13 cellular contexts compared by ENCODE assay signal in the genomic region with DNA sequence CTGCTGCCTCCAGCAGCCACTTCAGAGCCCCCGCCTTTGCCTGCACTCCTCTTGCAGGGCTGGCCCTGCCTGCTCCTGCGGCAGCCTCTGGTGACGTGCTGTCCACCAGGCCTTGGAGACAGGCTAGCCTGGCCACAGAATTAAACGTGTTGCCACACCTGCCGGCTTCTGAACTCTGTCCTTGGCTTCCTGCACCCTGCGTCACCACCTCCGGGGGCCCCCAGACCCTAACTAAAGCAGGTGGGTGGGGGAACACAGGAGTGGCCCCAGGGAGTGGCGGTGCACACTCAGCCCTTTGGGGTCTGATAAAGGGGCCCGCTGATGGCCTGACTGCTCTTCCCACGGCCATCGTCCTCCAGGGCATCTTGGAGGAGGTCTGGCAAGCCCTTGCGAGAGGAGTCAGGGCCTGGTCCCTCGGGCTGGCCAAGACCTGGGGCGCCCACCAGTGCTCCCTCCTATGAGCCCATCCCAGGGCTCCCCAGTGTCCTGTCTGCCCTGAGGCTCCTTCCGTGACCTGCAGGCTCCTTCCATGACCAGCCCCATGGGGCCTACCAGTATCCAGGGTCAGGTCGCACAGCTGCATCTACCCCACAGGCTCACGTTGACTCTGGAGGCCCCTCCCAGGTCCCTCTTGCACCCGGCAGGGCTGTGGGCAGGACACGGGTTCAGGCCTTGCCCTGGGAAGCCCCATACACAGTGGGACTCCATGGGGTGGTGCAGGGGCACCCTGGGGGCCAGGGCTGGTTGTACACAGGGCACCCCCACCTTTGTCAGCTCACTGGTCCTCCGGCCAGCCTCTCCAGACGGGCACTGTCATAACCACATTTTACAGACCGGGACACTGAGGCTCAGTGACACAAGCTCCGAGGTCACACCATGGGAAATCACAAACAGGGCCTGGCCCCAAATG. TPM values are rescaled to one million over a fixed set of nuclear protein-coding genes. Genes with fewer than 3 reads are reported as not detected.
DNase-seq lines count a peak whose midpoint lies in the region; ATAC-seq and TF ChIP-seq lines count a peak whose summit lies in the region.
"Had no signal": no experiment of that assay in that cellular context is flagged by ENCODE, and none has a peak within 500 bp of the region (broad histone marks: within the 10 kb centered on the region; RNA-seq: fewer than 3 reads in every experiment).

No MANE protein-coding gene starts in this region.

- H3K27me3 ChIP-seq in cardiac muscle cell (no peaks in the 10 kb centered on the region), right atrium auricular region (no peaks in the 10 kb centered on the region), mesenchymal stem cell (ENCODE audit: control insufficient read depth in 1 of 2, insufficient read depth in 1 of 2, low read length in 2 of 2) (peaks cover 0 to 9% of the 10 kb centered on the region in 2 experiments)

- peaks cover 7% of the 10 kb centered on the region for H3K27me3 Mint-ChIP-seq in activated T-helper 17 cell treated with anti-CD3 and anti-CD28 coated beads, Interleukin-2, amount 50 U/mL, for 72 hours
- H3K27me3 Mint-ChIP-seq in stimulated activated naive CD8-positive, alpha-beta T cell treated with anti-CD3 and anti-CD28 coated beads, Interleukin-15, amount 100 ng/mL, for 72 hours: peaks cover 21% of the 10 kb centered on the region

- H3K4ac ChIP-seq in mesenchymal stem cell (ENCODE audit: low read depth in 1 of 2, low read length in 2 of 2): no peak overlapping the region

- H4K8ac ChIP-seq in mesenchymal stem cell (ENCODE audit: low read length): peak overlapping the region; percentile 51

- H3K36me3 ChIP-seq in cardiac muscle cell (peaks cover 9% of the 10 kb centered on the region), right atrium auricular region (peaks cover 18% of the 10 kb centered on the region), mesenchymal stem cell (ENCODE audit: control insufficient read depth in 1 of 2, insufficient read depth in 2 of 2, low read depth in 1 of 2, low read length in 2 of 2) (peaks cover 0 to 59% of the 10 kb centered on the region in 2 experiments)

- TF ChIP-seq CTCF in cardiac muscle cell (IDR thresholded peaks at IDR 0.05; ENCODE audit: low read depth, low read length) (no peak), right atrium auricular region (IDR thresholded peaks at IDR 0.05) (no peak)

- no peak overlapping the region for H3K14ac ChIP-seq in mesenchymal stem cell (ENCODE audit: low read length in 2 of 2)

- H3K9me3 Mint-ChIP-seq in activated T-helper 17 cell treated with anti-CD3 and anti-CD28 coated beads, Interleukin-2, amount 50 U/mL, for 72 hours: no peaks in the 10 kb centered on the region
- no peaks in the 10 kb centered on the region for H3K9me3 Mint-ChIP-seq in stimulated activated naive CD8-positive, alpha-beta T cell treated with anti-CD3 and anti-CD28 coated beads, Interleukin-15, amount 100 ng/mL, for 72 hours

- DNase-seq in cardiac muscle cell (ENCODE audit: low read depth in 1 of 2, low spot score in 1 of 2) (no peak), right atrium auricular region (ENCODE audit: low spot score) (no peak), mesenchymal stem cell (no peak), NCI-H1694 (lab: John Stamatoyannopoulos, UW) (no peak), GDM1 (lab: John Stamatoyannopoulos, UW) (no peak)
- peak in 1 of 2 donors; percentile 22 for DNase-seq in stimulated activated naive CD8-positive, alpha-beta T cell treated with anti-CD3 and anti-CD28 coated beads, Interleukin-15, amount 100 ng/mL, for 72 hours
- DNase-seq: activated CD4-positive, CD25-positive, alpha-beta regulatory T cell; brain microvascular endothelial cell; NCI-H82; stimulated activated naive CD4-positive, alpha-beta T cell treated with Interleukin-2 at 50 U/mL for 16 hours had no signal

- no peak for ATAC-seq in activated T-helper 17 cell treated with anti-CD3 and anti-CD28 coated beads, Interleukin-2, amount 50 U/mL, for 72 hours (replicated peaks)
- no peak for ATAC-seq in stimulated activated naive CD8-positive, alpha-beta T cell treated with anti-CD3 and anti-CD28 coated beads, Interleukin-15, amount 100 ng/mL, for 72 hours
- ATAC-seq in HG03108 (IDR thresholded peaks at IDR 0.05; ENCODE audit: unreplicated experiment): no peak

- peaks cover 36% of the 10 kb centered on the region for H3K36me3 Mint-ChIP-seq in activated T-helper 17 cell treated with anti-CD3 and anti-CD28 coated beads, Interleukin-2, amount 50 U/mL, for 72 hours (ENCODE audit: low read depth)

- H3K4me2 ChIP-seq in mesenchymal stem cell (ENCODE audit: low read length, poor library complexity, severe bottlenecking): no peak overlapping the region

- H3K27ac Mint-ChIP-seq in activated T-helper 17 cell treated with anti-CD3 and anti-CD28 coated beads, Interleukin-2, amount 50 U/mL, for 72 hours: no peak overlapping the region
- no peak overlapping the region for H3K27ac Mint-ChIP-seq in stimulated activated naive CD8-positive, alpha-beta T cell treated with anti-CD3 and anti-CD28 coated beads, Interleukin-15, amount 100 ng/mL, for 72 hours

- H2BK15ac ChIP-seq in mesenchymal stem cell (ENCODE audit: low read depth, poor library complexity, severe bottlenecking): no peak overlapping the region

- peaks cover 26% of the 10 kb centered on the region for H3K79me1 ChIP-seq in mesenchymal stem cell (replicated peaks; ENCODE audit: low read length, poor library complexity, severe bottlenecking)

- H3K9ac ChIP-seq in mesenchymal stem cell (ENCODE audit: low read length): peak overlapping the region; percentile 87

- H3K4me3 ChIP-seq in cardiac muscle cell: no peak overlapping the region
- H3K4me3 ChIP-seq in right atrium auricular region: no peak overlapping the region
- peak overlapping the region in 1 of 2 experiments; percentile 96 for H3K4me3 ChIP-seq in mesenchymal stem cell (ENCODE audit: insufficient read depth in 1 of 2, low read depth in 1 of 2, low read length in 2 of 2)

- H3K9me3 ChIP-seq in cardiac muscle cell (ENCODE audit: low read depth) (no peaks in the 10 kb centered on the region), right atrium auricular region (no peaks in the 10 kb centered on the region), mesenchymal stem cell (ENCODE audit: control insufficient read depth, low read length) (no peaks in the 10 kb centered on the region)

- peak overlapping the region; percentile 91 for H3K4me3 Mint-ChIP-seq in activated T-helper 17 cell treated with anti-CD3 and anti-CD28 coated beads, Interleukin-2, amount 50 U/mL, for 72 hours
- peak overlapping the region; percentile 62 to 95 for H3K4me3 Mint-ChIP-seq in stimulated activated naive CD8-positive, alpha-beta T cell treated with anti-CD3 and anti-CD28 coated beads, Interleukin-15, amount 100 ng/mL, for 72 hours

- H2BK5ac ChIP-seq in mesenchymal stem cell (ENCODE audit: low read depth, low read length, poor library complexity, severe bottlenecking): no peak overlapping the region

- no peak overlapping the region for H3K18ac ChIP-seq in mesenchymal stem cell (ENCODE audit: low read depth in 1 of 2, low read length in 2 of 2)

- H3K27ac ChIP-seq in cardiac muscle cell (peak overlapping the region; percentile 88), right atrium auricular region (peak overlapping the region in 1 of 2 donors; percentile 7), mesenchymal stem cell (ENCODE audit: low read length, poor library complexity, severe bottlenecking) (no peak overlapping the region)
- H3K27ac ChIP-seq: brain microvascular endothelial cell, SK-N-MC had no signal

- no peak overlapping the region for H2AFZ ChIP-seq in mesenchymal stem cell (ENCODE audit: low read depth, low read length)

- no peak overlapping the region for H2BK120ac ChIP-seq in mesenchymal stem cell (ENCODE audit: low read depth, low read length)

- peak overlapping the region in 1 of 2 experiments; percentile 15 for H2BK12ac ChIP-seq in mesenchymal stem cell (ENCODE audit: low read length in 2 of 2)

- peak overlapping the region in 1 of 2 experiments; percentile 14 for H3K23ac ChIP-seq in mesenchymal stem cell (ENCODE audit: low read length in 2 of 2)

- no peak overlapping the region for H4K91ac ChIP-seq in mesenchymal stem cell (ENCODE audit: low read length)

- H3K4me1 ChIP-seq in cardiac muscle cell (ENCODE audit: low read depth) (peaks cover 5% of the 10 kb centered on the region), right atrium auricular region (peaks cover 0 to 45% of the 10 kb centered on the region in 2 donors), mesenchymal stem cell (ENCODE audit: control insufficient read depth, insufficient read depth, low read depth, low read length) (peaks cover 62% of the 10 kb centered on the region)

- H2AK5ac ChIP-seq in mesenchymal stem cell (ENCODE audit: low read length, severe bottlenecking): no peak overlapping the region

- WGBS in mesenchymal stem cell: 94% methylated on average over 23 of the region's 23 CpGs

- no peaks in the 10 kb centered on the region for H3K4me1 Mint-ChIP-seq in activated T-helper 17 cell treated with anti-CD3 and anti-CD28 coated beads, Interleukin-2, amount 50 U/mL, for 72 hours
- peaks cover 38% of the 10 kb centered on the region for H3K4me1 Mint-ChIP-seq in stimulated activated naive CD8-positive, alpha-beta T cell treated with anti-CD3 and anti-CD28 coated beads, Interleukin-15, amount 100 ng/mL, for 72 hours

RNA-seq across cellular contexts. Expression of gene MAMDC4, which starts 1.0 kb away (rescaled TPM):
- total RNA-seq in cardiac muscle cell (22.2 and 29.7 TPM in 2 replicates), right atrium auricular region (1 to 10 TPM; 1.7 to 2.0 TPM)
- 8.7 and 17.8 TPM in 2 replicates for polyA plus RNA-seq in cardiac muscle cell
- 10 to 100 TPM; 18.6 to 27.4 TPM for total RNA-seq in activated T-helper 17 cell treated with anti-CD3 and anti-CD28 coated beads, Interleukin-2, amount 50 U/mL, for 72 hours
- 1.6 TPM for polyA plus RNA-seq in mesenchymal stem cell (2013, experiment 1 of 2)
- 2.1 TPM for polyA plus RNA-seq in mesenchymal stem cell (2013, experiment 2 of 2)

RNA-seq across cellular contexts. Expression of gene PHPT1, which starts 1.9 kb away (rescaled TPM):
- total RNA-seq in cardiac muscle cell (185 and 235 TPM in 2 replicates), right atrium auricular region (100 to 1,000 TPM; 140 to 154 TPM)
- polyA plus RNA-seq in cardiac muscle cell: 557 and 565 TPM in 2 replicates
- total RNA-seq in activated T-helper 17 cell treated with anti-CD3 and anti-CD28 coated beads, Interleukin-2, amount 50 U/mL, for 72 hours: 100 to 1,000 TPM; 138 to 194 TPM
- polyA plus RNA-seq in mesenchymal stem cell (2013, experiment 1 of 2): 179 TPM
- polyA plus RNA-seq in mesenchymal stem cell (2013, experiment 2 of 2): 179 TPM

RNA-seq across cellular contexts. Expression of gene AJM1, which starts 8.8 kb away (rescaled TPM):
- total RNA-seq in cardiac muscle cell (8.5 and 12.2 TPM in 2 replicates), right atrium auricular region (1 to 10 TPM; 2.7 to 3.0 TPM)
- polyA plus RNA-seq in cardiac muscle cell: 8.7 and 12.1 TPM in 2 replicates
- 10 to 100 TPM in 1 of 2 donors, 1 to 10 TPM in 1; 4.3 to 12.9 TPM for total RNA-seq in activated T-helper 17 cell treated with anti-CD3 and anti-CD28 coated beads, Interleukin-2, amount 50 U/mL, for 72 hours
- polyA plus RNA-seq in mesenchymal stem cell (2013, experiment 1 of 2): 2.3 TPM
- polyA plus RNA-seq in mesenchymal stem cell (2013, experiment 2 of 2): 2.4 TPM

RNA-seq across cellular contexts. Expression of gene EDF1, which starts 15.0 kb away (rescaled TPM):
- total RNA-seq in cardiac muscle cell (741 and 1,028 TPM in 2 replicates), right atrium auricular region (100 to 1,000 TPM; 329 to 428 TPM)
- polyA plus RNA-seq in cardiac muscle cell: 496 and 793 TPM in 2 replicates
- total RNA-seq in activated T-helper 17 cell treated with anti-CD3 and anti-CD28 coated beads, Interleukin-2, amount 50 U/mL, for 72 hours: 100 to 1,000 TPM; 221 to 265 TPM
- polyA plus RNA-seq in mesenchymal stem cell (2013, experiment 1 of 2): 391 TPM
- polyA plus RNA-seq in mesenchymal stem cell (2013, experiment 2 of 2): 389 TPM

RNA-seq across cellular contexts. Expression of gene TRAF2, which starts 35.2 kb away (rescaled TPM):
- total RNA-seq in cardiac muscle cell: 20.0 and 25.6 TPM in 2 replicates
- polyA plus RNA-seq in cardiac muscle cell: 37.2 and 45.6 TPM in 2 replicates
- 1 to 10 TPM; 1.9 to 4.1 TPM for total RNA-seq in right atrium auricular region
- 10 to 100 TPM; 54.4 to 56.8 TPM for total RNA-seq in activated T-helper 17 cell treated with anti-CD3 and anti-CD28 coated beads, Interleukin-2, amount 50 U/mL, for 72 hours
- polyA plus RNA-seq in mesenchymal stem cell (2013, experiment 1 of 2): 5.3 TPM
- 4.8 TPM for polyA plus RNA-seq in mesenchymal stem cell (2013, experiment 2 of 2)
